7 cellular contexts compared by ENCODE assay signal in the genomic region with DNA sequence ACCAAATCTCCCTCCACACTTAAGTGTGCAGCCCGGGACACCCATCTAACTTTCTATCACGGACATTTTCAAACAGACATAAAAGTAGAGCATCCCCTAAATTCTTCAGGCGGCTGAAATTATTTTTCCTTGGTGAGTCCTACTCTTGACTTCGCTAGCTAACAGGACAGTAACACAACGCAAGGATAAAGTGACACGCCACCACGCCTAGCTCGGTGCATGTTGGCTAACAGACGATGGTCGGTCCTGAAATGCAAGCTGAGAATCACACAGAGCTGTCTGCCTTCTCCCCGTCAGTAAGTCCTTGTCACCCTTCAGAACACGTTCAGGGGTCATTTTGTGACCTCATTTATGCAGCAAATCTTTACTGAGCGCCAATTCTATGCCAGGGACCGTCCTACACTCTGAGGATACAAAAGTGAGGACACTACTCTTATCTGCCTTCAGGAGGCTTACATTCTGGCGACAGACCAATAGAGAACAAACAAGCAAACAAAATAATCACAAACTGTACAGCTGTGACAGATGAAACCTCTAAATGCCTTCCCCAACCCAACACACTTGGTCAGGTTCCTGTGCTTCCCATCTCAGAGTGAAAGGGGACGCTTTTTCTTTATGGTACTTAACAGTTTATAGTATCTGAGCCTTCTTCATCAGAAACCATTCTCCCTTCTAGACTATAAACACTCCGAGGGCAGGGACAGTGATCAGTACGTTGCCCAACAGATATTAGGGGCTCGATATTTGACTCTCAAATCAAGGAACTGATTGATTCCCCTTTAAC. TPM values are rescaled to one million over a fixed set of nuclear protein-coding genes. Genes with fewer than 3 reads are reported as not detected.
DNase-seq lines count a peak whose midpoint lies in the region; ATAC-seq and TF ChIP-seq lines count a peak whose summit lies in the region.

No MANE protein-coding gene starts in this region.

- no peaks in the 10 kb centered on the region for H3K4me1 ChIP-seq in HUES48 (ENCODE audit: control insufficient read depth, insufficient read depth, low read length)
- no peaks in the 10 kb centered on the region for H3K4me1 ChIP-seq in iPS-18a (ENCODE audit: control insufficient read depth, low read depth, low read length)

- H3K27ac ChIP-seq in HUES48 (ENCODE audit: low read depth, low read length) (no peak overlapping the region), iPS-18a (ENCODE audit: low read length) (no peak overlapping the region)

- H3K36me3 ChIP-seq in HUES48 (ENCODE audit: control insufficient read depth, insufficient read depth, low read length) (peaks cover 15% of the 10 kb centered on the region), iPS-18a (ENCODE audit: control insufficient read depth, low read depth, low read length) (peaks cover 6% of the 10 kb centered on the region)

- CTCF ChIA-PET in activated CD8-positive, alpha-beta T cell treated with anti-CD3 and anti-CD28 coated beads for 36 hours (lab: Charles Lee): no interaction called here

- H3K4me3 ChIP-seq in HUES48 (ENCODE audit: low read depth, low read length) (peak overlapping the region; percentile 81), iPS-18a (ENCODE audit: low read length) (peak overlapping the region; percentile 78)

- ATAC-seq in activated CD8-positive, alpha-beta T cell treated with anti-CD3 and anti-CD28 coated beads for 36 hours: no peak
- ATAC-seq in stimulated activated memory B cell treated with anti-CD40 and anti-IgM and Interleukin-4, amounts not matched to agents 10 μg/mL and 1 μg/mL and 100 μg/mL, for 72 hours: no peak
- ATAC-seq in GM19035 (IDR thresholded peaks at IDR 0.05; ENCODE audit: unreplicated experiment): no peak

- H3K27me3 ChIP-seq in HUES48 (ENCODE audit: control insufficient read depth, insufficient read depth, low read length) (no peaks in the 10 kb centered on the region), iPS-18a (ENCODE audit: control insufficient read depth, insufficient read depth, low read length) (no peaks in the 10 kb centered on the region)

- POLR2A ChIA-PET in activated CD8-positive, alpha-beta T cell treated with anti-CD3 and anti-CD28 coated beads for 36 hours (lab: Charles Lee): no interaction called here

- H3K27ac Mint-ChIP-seq in activated CD8-positive, alpha-beta T cell treated with anti-CD3 and anti-CD28 coated beads for 36 hours: peak overlapping the region; percentile 75
- peak overlapping the region; percentile 78 for H3K27ac Mint-ChIP-seq in stimulated activated memory B cell treated with anti-CD40 and anti-IgM and Interleukin-4, amounts not matched to agents 10 μg/mL and 1 μg/mL and 100 μg/mL, for 72 hours

- H3K9me3 Mint-ChIP-seq in activated CD8-positive, alpha-beta T cell treated with anti-CD3 and anti-CD28 coated beads for 36 hours: no peaks in the 10 kb centered on the region
- H3K9me3 Mint-ChIP-seq in stimulated activated memory B cell treated with anti-CD40 and anti-IgM and Interleukin-4, amounts not matched to agents 10 μg/mL and 1 μg/mL and 100 μg/mL, for 72 hours: no peaks in the 10 kb centered on the region

- peaks cover 2% of the 10 kb centered on the region for H3K36me3 Mint-ChIP-seq in activated CD8-positive, alpha-beta T cell treated with anti-CD3 and anti-CD28 coated beads for 36 hours (ENCODE audit: low read depth)
- peaks cover 13% of the 10 kb centered on the region for H3K36me3 Mint-ChIP-seq in stimulated activated memory B cell treated with anti-CD40 and anti-IgM and Interleukin-4, amounts not matched to agents 10 μg/mL and 1 μg/mL and 100 μg/mL, for 72 hours

- H3K9me3 ChIP-seq in HUES48 (ENCODE audit: control insufficient read depth, insufficient read depth, low read length) (no peaks in the 10 kb centered on the region), iPS-18a (ENCODE audit: control insufficient read depth, low read depth, low read length) (no peaks in the 10 kb centered on the region)

- intact Hi-C loops in activated CD8-positive, alpha-beta T cell treated with anti-CD3 and anti-CD28 coated beads for 36 hours (cut with micrococcal nuclease): no loop called here

- peaks cover 19% of the 10 kb centered on the region for H3K4me1 Mint-ChIP-seq in activated CD8-positive, alpha-beta T cell treated with anti-CD3 and anti-CD28 coated beads for 36 hours (ENCODE audit: low read depth)
- peaks cover 22% of the 10 kb centered on the region for H3K4me1 Mint-ChIP-seq in stimulated activated memory B cell treated with anti-CD40 and anti-IgM and Interleukin-4, amounts not matched to agents 10 μg/mL and 1 μg/mL and 100 μg/mL, for 72 hours

- H3K27me3 Mint-ChIP-seq in activated CD8-positive, alpha-beta T cell treated with anti-CD3 and anti-CD28 coated beads for 36 hours: no peaks in the 10 kb centered on the region
- H3K27me3 Mint-ChIP-seq in stimulated activated memory B cell treated with anti-CD40 and anti-IgM and Interleukin-4, amounts not matched to agents 10 μg/mL and 1 μg/mL and 100 μg/mL, for 72 hours: no peaks in the 10 kb centered on the region

- H3K4me3 Mint-ChIP-seq in activated CD8-positive, alpha-beta T cell treated with anti-CD3 and anti-CD28 coated beads for 36 hours: peak overlapping the region; percentile 82
- H3K4me3 Mint-ChIP-seq in stimulated activated memory B cell treated with anti-CD40 and anti-IgM and Interleukin-4, amounts not matched to agents 10 μg/mL and 1 μg/mL and 100 μg/mL, for 72 hours: peak overlapping the region; percentile 88

- H3K9ac ChIP-seq in HUES48 (ENCODE audit: low read depth, low read length) (no peak overlapping the region), iPS-18a (ENCODE audit: low read length) (peak overlapping the region; percentile 55)

- no peak for TF ChIP-seq CTCF in activated CD8-positive, alpha-beta T cell treated with anti-CD3 and anti-CD28 coated beads for 36 hours (IDR thresholded peaks at IDR 0.05)

- DNase-seq in activated CD8-positive, alpha-beta T cell treated with anti-CD3 and anti-CD28 coated beads for 36 hours: no peak
- DNase-seq in retina (no peak), kidney glomerular epithelial cell (lab: John Stamatoyannopoulos, UW) (no peak)

RNA-seq across cellular contexts. Expression of a gene that starts 1.3 kb away (rescaled TPM):
- total RNA-seq in activated CD8-positive, alpha-beta T cell treated with anti-CD3 and anti-CD28 coated beads for 36 hours: 10 to 100 TPM; 34.9 to 37.7 TPM

RNA-seq across cellular contexts. Expression of a gene that starts 39.5 kb away (rescaled TPM):
- total RNA-seq in activated CD8-positive, alpha-beta T cell treated with anti-CD3 and anti-CD28 coated beads for 36 hours: 10 to 100 TPM; 30.3 to 33.0 TPM
